In genomic region chr17:1714488-1714979, GRCh38 we compare ENCODE assay signal across 8 cellular contexts. TPM values are rescaled to one million over a fixed set of nuclear protein-coding genes. Genes with fewer than 3 reads are reported as not detected.
DNase-seq lines count a peak whose midpoint lies in the region; ATAC-seq lines count a peak whose summit lies in the region.

No MANE protein-coding gene starts in this region.

- DNase-seq in ACHN (peak; percentile 99), GOT3 (lab: John Stamatoyannopoulos, UW) (peak; percentile 86), SJCRH30 (peak; percentile 90 to 96), dermis blood vessel endothelial cell (peak; percentile 98), left kidney (ENCODE audit: low read depth, low spot score) (peak; percentile 95), smooth muscle cell of the brain vasculature (ENCODE audit: low read depth, low spot score) (peak; percentile 95)
- no peak for DNase-seq in activated CD4-positive, CD25-positive, alpha-beta regulatory T cell (lab: John Stamatoyannopoulos, UW)

- H3K36me3 ChIP-seq in SJCRH30, result no peaks in the 10 kb centered on the region

- H3K4me3 ChIP-seq in SJCRH30, result peak overlapping the region; percentile 74

- no peaks in the 10 kb centered on the region for H3K9me3 ChIP-seq in SJCRH30 (replicated peaks)

- in situ Hi-C loops in ACHN (cut with HindIII; ENCODE audit: low pct_ligation_motif_present, low pct_unique_long_range_greater_than_20kb, low sequenced_read_pairs), result no loop called here

- H3K27me3 ChIP-seq in SJCRH30, result no peaks in the 10 kb centered on the region

- H3K4me1 ChIP-seq in SJCRH30, result peaks cover 4% of the 10 kb centered on the region; the same call in 1 of the 2 replicates

- no peak for ATAC-seq in HG02870 (IDR thresholded peaks at IDR 0.05; ENCODE audit: unreplicated experiment)

- H3K27ac ChIP-seq in SJCRH30, result peak overlapping the region; percentile 82

RNA-seq across cellular contexts. Expression of gene TLCD2, which starts 4.4 kb away (rescaled TPM):
- total RNA-seq in SJCRH30 (2014; rRNA removed; shearing (Covaris generic)), result 1.2 and 1.3 TPM in 2 replicates
- 1.7 and 1.8 TPM in 2 replicates for total RNA-seq in dermis blood vessel endothelial cell

RNA-seq across cellular contexts. Expression of gene WDR81, which starts 10.0 kb away (rescaled TPM):
- 8.7 and 10.9 TPM in 2 replicates for total RNA-seq in SJCRH30 (2014; rRNA removed; shearing (Covaris generic))
- total RNA-seq in dermis blood vessel endothelial cell, result 25.2 and 26.9 TPM in 2 replicates

RNA-seq across cellular contexts. Expression of gene SERPINF2, which starts 28.1 kb away (rescaled TPM):
- not detected in 2 replicates for total RNA-seq in SJCRH30 (2014; rRNA removed; shearing (Covaris generic))
- 0.05 and 0.17 TPM in 2 replicates for total RNA-seq in dermis blood vessel endothelial cell

RNA-seq across cellular contexts. Expression of gene PRPF8, which starts 29.9 kb away (rescaled TPM):
- total RNA-seq in SJCRH30 (2014; rRNA removed; shearing (Covaris generic)), result 144 and 145 TPM in 2 replicates
- 79.6 and 218 TPM in 2 replicates for total RNA-seq in dermis blood vessel endothelial cell

RNA-seq across cellular contexts. Expression of gene SERPINF1, which starts 47.3 kb away (rescaled TPM):
- 182 TPM in 2 replicates for total RNA-seq in SJCRH30 (2014; rRNA removed; shearing (Covaris generic))
- total RNA-seq in dermis blood vessel endothelial cell, result 0.37 TPM in 1 of 2 replicates, not detected in the other

Comparison
In these comparisons a context has a peak if more than half of its experiments do, and no peak if none do; other contexts are left out.
1. DNase-seq: peak in ACHN (single experiment), GOT3 (single experiment), SJCRH30 (2 of 2), dermis blood vessel endothelial cell (single experiment), left kidney (single experiment) and smooth muscle cell of the brain vasculature (single experiment); none in activated CD4-positive, CD25-positive, alpha-beta regulatory T cell (0 of 4).